Comparison of ENCODE assay signal across 14 cellular contexts in genomic region chr16:75307506-75307905, GRCh38. TPM values are rescaled to one million over a fixed set of nuclear protein-coding genes. Genes with fewer than 3 reads are reported as not detected.
DNase-seq lines count a peak whose midpoint lies in the region; ATAC-seq and TF ChIP-seq lines count a peak whose summit lies in the region.
"Had no signal": no experiment of that assay in that cellular context is flagged by ENCODE, and none has a peak within 500 bp of the region (broad histone marks: within the 10 kb centered on the region; RNA-seq: fewer than 3 reads in every experiment).

No MANE protein-coding gene starts in this region.

- no peaks in the 10 kb centered on the region for H3K27me3 Mint-ChIP-seq in mesothelial cell of epicardium (ENCODE audit: low read depth)

- H3K36me3 Mint-ChIP-seq in mesothelial cell of epicardium = peaks cover 3% of the 10 kb centered on the region

- H3K27ac Mint-ChIP-seq in mesothelial cell of epicardium = no peak overlapping the region

- peaks cover 0 to 32% (median 0%) of the 10 kb centered on the region in 4 donors for H3K4me1 ChIP-seq in Peyer's patch
- peaks cover 32% of the 10 kb centered on the region for H3K4me1 ChIP-seq in foreskin keratinocyte
- peaks cover 14% of the 10 kb centered on the region for H3K4me1 ChIP-seq in prostate gland (replicated peaks)

- H3K4me1 Mint-ChIP-seq in mesothelial cell of epicardium = peaks cover 38% of the 10 kb centered on the region

- WGBS in prostate gland = 94% methylated on average over 3 of the region's 3 CpGs

- ATAC-seq in foreskin keratinocyte (no peak), HG03135 (IDR thresholded peaks at IDR 0.05; ENCODE audit: unreplicated experiment) (no peak), HG03097 (IDR thresholded peaks at IDR 0.05; ENCODE audit: low FRiP score, unreplicated experiment) (no peak)

- H3K36me3 ChIP-seq in Peyer's patch = peaks cover 0 to 6% (median 0%) of the 10 kb centered on the region in 3 donors
- no peaks in the 10 kb centered on the region for H3K36me3 ChIP-seq in prostate gland
- H3K36me3 ChIP-seq: SJCRH30 had no signal

- no peak overlapping the region for H3K4me3 ChIP-seq in Peyer's patch
- no peak overlapping the region for H3K4me3 ChIP-seq in prostate gland
- H3K4me3 ChIP-seq: BLaER1, SJCRH30 had no signal

- no peak overlapping the region for H3K4me3 Mint-ChIP-seq in mesothelial cell of epicardium
- H3K4me3 Mint-ChIP-seq: H9 had no signal

- H3K27ac ChIP-seq in Peyer's patch (peak overlapping the region in 3 of 4 donors; percentile 78 to 95 (median 94)), foreskin keratinocyte (peak overlapping the region; percentile 93), prostate gland (peak overlapping the region; percentile 78 to 85)
- H3K27ac ChIP-seq: BLaER1, SJCRH30 had no signal

- intact Hi-C loops in prostate gland (cut with DNase I) = no loop called here

- H3K9me3 Mint-ChIP-seq in mesothelial cell of epicardium = no peaks in the 10 kb centered on the region
- H3K9me3 Mint-ChIP-seq: H9 had no signal

- no peaks in the 10 kb centered on the region for H3K27me3 ChIP-seq in Peyer's patch
- H3K27me3 ChIP-seq in foreskin keratinocyte = no peaks in the 10 kb centered on the region
- no peaks in the 10 kb centered on the region for H3K27me3 ChIP-seq in prostate gland (replicated peaks; ENCODE audit: insufficient read depth)
- H3K27me3 ChIP-seq: BLaER1, SJCRH30 had no signal

- no peaks in the 10 kb centered on the region for H3K9me3 ChIP-seq in Peyer's patch
- H3K9me3 ChIP-seq in prostate gland = no peaks in the 10 kb centered on the region
- H3K9me3 ChIP-seq: BLaER1, SJCRH30 had no signal

- TF ChIP-seq POLR2A in Peyer's patch (IDR thresholded peaks at IDR 0.05) (no peak), prostate gland (IDR thresholded peaks at IDR 0.05) (no peak)

- DNase-seq in Peyer's patch (no peak), foreskin keratinocyte (no peak), prostate gland (ENCODE audit: low spot score) (no peak), mesothelial cell of epicardium (ENCODE audit: low spot score in 2 of 2, unreplicated experiment in 2 of 2) (no peak), NCI-H1417 (lab: John Stamatoyannopoulos, UW) (no peak)
- DNase-seq: H9, MV-4-11, NCI-H1436, NCI-H2081, NCI-H524, SJCRH30 had no signal

- no peak for TF ChIP-seq CTCF in Peyer's patch (IDR thresholded peaks at IDR 0.05)
- TF ChIP-seq CTCF in foreskin keratinocyte (conservative IDR thresholded peaks at IDR 0.05) = no peak
- no peak for TF ChIP-seq CTCF in prostate gland (IDR thresholded peaks at IDR 0.05)
- TF ChIP-seq CTCF in mesothelial cell of epicardium (IDR thresholded peaks at IDR 0.05; ENCODE audit: unreplicated experiment) = no peak

RNA-seq across cellular contexts. Expression of gene BCAR1, which starts 56.1 kb away (rescaled TPM):
- total RNA-seq in Peyer's patch = 100 to 1,000 TPM in 3 of 4 donors, 10 to 100 TPM in 1; 77.6 to 251 (median 206) TPM
- 78.2 and 80.5 TPM in 2 replicates for total RNA-seq in foreskin keratinocyte
- 71.8 and 72.2 TPM in 2 replicates for polyA plus RNA-seq in foreskin keratinocyte
- 100 to 1,000 TPM in 1 of 2 donors, 10 to 100 TPM in 1; 51.1 to 181 TPM for total RNA-seq in prostate gland
- 87.3 to 95.9 TPM (median 95.1 TPM) in 3 replicates for total RNA-seq in mesothelial cell of epicardium
